Comparison of ENCODE assay signal across 21 cellular contexts in genomic region chr15:62975515-62975914, GRCh38.
DNase-seq lines count a peak whose midpoint lies in the region; ATAC-seq, FAIRE-seq and TF ChIP-seq lines count a peak whose summit lies in the region.
"Had no signal": no experiment of that assay in that cellular context is flagged by ENCODE, and none has a peak within 500 bp of the region (broad histone marks: within the 10 kb centered on the region; RNA-seq: fewer than 3 reads in every experiment).

No MANE protein-coding gene starts in this region.

- no peaks in the 10 kb centered on the region for H3K36me3 ChIP-seq in H1 (ENCODE audit: control insufficient read depth in 2 of 4, insufficient read depth in 4 of 4, low read length in 3 of 4)
- H3K36me3 ChIP-seq: ascending aorta, pancreas, right lobe of liver had no signal

- H3K27ac Mint-ChIP-seq in Calu3 (ENCODE audit: unreplicated experiment) (peak overlapping the region; percentile 36), nephron (peak overlapping the region in 2 of 3 experiments; percentile 20 to 40), T-cell (no peak overlapping the region)
- H3K27ac Mint-ChIP-seq in activated naive CD4-positive, alpha-beta T cell treated with anti-CD3 and anti-CD28 coated beads, Interleukin-2, amount 50 U/mL, for 72 hours = no peak overlapping the region
- H3K27ac Mint-ChIP-seq: CD4-positive, alpha-beta memory T cell had no signal

- H3K9me3 ChIP-seq in H1 (ENCODE audit: insufficient read depth in 2 of 2, low read depth in 1 of 2, low read length in 1 of 2) = no peaks in the 10 kb centered on the region
- H3K9me3 ChIP-seq: ascending aorta, pancreas, right lobe of liver had no signal

- no peak overlapping the region for H2BK5ac ChIP-seq in H1 (ENCODE audit: low read depth, low read length)

- no peaks in the 10 kb centered on the region for H3K27me3 Mint-ChIP-seq in Calu3 (ENCODE audit: unreplicated experiment)
- H3K27me3 Mint-ChIP-seq in nephron (ENCODE audit: low read depth) = no peaks in the 10 kb centered on the region
- H3K27me3 Mint-ChIP-seq in T-cell = peaks cover 7 to 16% of the 10 kb centered on the region in 2 donors

- H3K27ac ChIP-seq in H1 (ENCODE audit: low read depth, low read length) = no peak overlapping the region
- H3K27ac ChIP-seq in coronary artery = no peak overlapping the region
- H3K27ac ChIP-seq: ascending aorta, epithelial cell of prostate, foreskin keratinocyte, KMS-11, pancreas, right lobe of liver had no signal

- no peak overlapping the region for H2BK12ac ChIP-seq in H1 (ENCODE audit: low read depth, low read length)

- no peak overlapping the region for H4K8ac ChIP-seq in H1 (ENCODE audit: extremely low read depth, insufficient read depth, low read length)

- no peak overlapping the region for H2BK120ac ChIP-seq in H1 (replicated peaks; ENCODE audit: low read depth, low read length)

- 0 out of 2 replicates have a peak overlapping the region, but pooled peaks have one; percentile 26 for H2AFZ ChIP-seq in H1 (ENCODE audit: low read length)

- H3K14ac ChIP-seq in H1 (ENCODE audit: insufficient read length) = no peak overlapping the region

- H3K4me3 ChIP-seq in H1 (ENCODE audit: extremely low read depth in 1 of 4, insufficient read depth in 2 of 4, low read depth in 3 of 4, low read length in 4 of 4) (no peak overlapping the region), coronary artery (no peak overlapping the region)
- H3K4me3 ChIP-seq: ascending aorta, pancreas, right lobe of liver had no signal

- DNase-seq in Calu3 (peak; percentile 58), NCI-H2227 treated with DMSO at 0.1 percent for 48 hours (lab: John Stamatoyannopoulos, UW) (peak; percentile 13), H1 (ENCODE audit: low read depth in 1 of 2, low spot score in 2 of 2) (no peak), coronary artery (ENCODE audit: low spot score) (no peak), T-cell (no peak), Kasumi-1 (lab: John Stamatoyannopoulos, UW) (no peak)
- no peak for DNase-seq in activated naive CD4-positive, alpha-beta T cell treated with anti-CD3 and anti-CD28 coated beads, Interleukin-2, amount 50 U/mL, for 72 hours (ENCODE audit: low spot score in 2 of 2)
- DNase-seq: activated T-cell treated with anti-CD3 and anti-CD28 coated beads for 4 hours; CD4-positive, alpha-beta memory T cell; DMS79 treated with DMSO at 0.1 percent for 48 hours; left cardiac atrium; pancreas; right lobe of liver; stimulated activated CD4-positive, alpha-beta T cell treated with anti-CD3 and anti-CD28 coated beads, Interleukin-1b, Interleukin-23, amount 100 ng/mL, for 48 hours; stimulated activated naive CD8-positive, alpha-beta T cell treated with anti-CD3 and anti-CD28 coated beads, Interleukin-15, amount 100 ng/mL, for 72 hours; T-helper 1 cell had no signal

- CTCF ChIA-PET in Calu3 (lab: Charles Lee) = interaction anchor here (0.6 to 1.4 kb wide), 2 partner anchors 57 to 114 kb away, joined by 3 read pairs; no protein-coding TSS in a partner anchor
- CTCF ChIA-PET in H1 (lab: Charles Lee; ENCODE audit: partially characterized antibody) = interaction anchor here (1.0 to 4.0 kb wide), 5 partner anchors 11 to 208 kb away, joined by 3 to 21 read pairs (median 4); no protein-coding TSS in a partner anchor
- CTCF ChIA-PET in T-cell (lab: Charles Lee) = no interaction called here

- H4K20me1 ChIP-seq in H1 (replicated peaks in 1 of 2; ENCODE audit: control insufficient read depth in 1 of 2, insufficient read depth in 2 of 2, low read length in 2 of 2) = no peaks in the 10 kb centered on the region

- no peaks in the 10 kb centered on the region for H3K9me3 Mint-ChIP-seq in Calu3 (ENCODE audit: low read depth, unreplicated experiment)
- H3K9me3 Mint-ChIP-seq in nephron = no peaks in the 10 kb centered on the region
- H3K9me3 Mint-ChIP-seq in activated naive CD4-positive, alpha-beta T cell treated with anti-CD3 and anti-CD28 coated beads, Interleukin-2, amount 50 U/mL, for 72 hours = no peaks in the 10 kb centered on the region
- H3K9me3 Mint-ChIP-seq in T-cell = no peaks in the 10 kb centered on the region
- H3K9me3 Mint-ChIP-seq: stimulated activated naive CD8-positive, alpha-beta T cell treated with anti-CD3 and anti-CD28 coated beads, Interleukin-15, amount 100 ng/mL, for 72 hours had no signal

- no peak overlapping the region for H3K9ac ChIP-seq in H1 (replicated peaks in 1 of 4; ENCODE audit: extremely low read depth in 1 of 4, low read depth in 3 of 4, low read length in 3 of 4)
- H3K9ac ChIP-seq: KMS-11 had no signal

- H3K4me1 Mint-ChIP-seq in Calu3 (ENCODE audit: low read depth, unreplicated experiment) = peaks cover 41% of the 10 kb centered on the region
- peaks cover 22% of the 10 kb centered on the region for H3K4me1 Mint-ChIP-seq in nephron
- no peaks in the 10 kb centered on the region for H3K4me1 Mint-ChIP-seq in T-cell
- H3K4me1 Mint-ChIP-seq: CD4-positive, alpha-beta memory T cell; stimulated activated naive CD8-positive, alpha-beta T cell treated with anti-CD3 and anti-CD28 coated beads, Interleukin-15, amount 100 ng/mL, for 72 hours had no signal

- POLR2A ChIA-PET in H1 (lab: Charles Lee; ENCODE audit: partially characterized antibody) = no interaction called here
- POLR2A ChIA-PET in T-cell (lab: Charles Lee) = no interaction called here

- TF ChIP-seq RAD21 in H1 (IDR thresholded peaks at IDR 0.05 in 1 of 2, conservative IDR thresholded peaks at IDR 0.05 in 1 of 2; ENCODE audit: low read depth in 2 of 2, low read length in 2 of 2) = no peak

- intact Hi-C loops in Calu3 (cut with micrococcal nuclease; ENCODE audit: unreplicated experiment) = no loop called here

- TF ChIP-seq POLR2A in H1 (IDR thresholded peaks at IDR 0.05; ENCODE audit: control extremely low read depth in 1 of 2, low read depth in 2 of 2, low read length in 2 of 2) = no peak

- H2BK15ac ChIP-seq in H1 (ENCODE audit: low read length) = peak overlapping the region; percentile 20; the same call in 1 of the 2 replicates

- no peak overlapping the region for H3K4me3 Mint-ChIP-seq in Calu3 (ENCODE audit: low read depth, unreplicated experiment)
- H3K4me3 Mint-ChIP-seq in nephron = no peak overlapping the region
- H3K4me3 Mint-ChIP-seq in T-cell = no peak overlapping the region
- H3K4me3 Mint-ChIP-seq: CD4-positive, alpha-beta memory T cell; stimulated activated naive CD8-positive, alpha-beta T cell treated with anti-CD3 and anti-CD28 coated beads, Interleukin-15, amount 100 ng/mL, for 72 hours had no signal

- H3K36me3 Mint-ChIP-seq in Calu3 (ENCODE audit: insufficient read depth, unreplicated experiment) = no peaks in the 10 kb centered on the region
- H3K36me3 Mint-ChIP-seq in nephron (ENCODE audit: low read depth) = no peaks in the 10 kb centered on the region
- no peaks in the 10 kb centered on the region for H3K36me3 Mint-ChIP-seq in activated naive CD4-positive, alpha-beta T cell treated with anti-CD3 and anti-CD28 coated beads, Interleukin-2, amount 50 U/mL, for 72 hours
- H3K36me3 Mint-ChIP-seq in T-cell = no peaks in the 10 kb centered on the region
- H3K36me3 Mint-ChIP-seq: CD4-positive, alpha-beta memory T cell had no signal

- H2BK20ac ChIP-seq in H1 (ENCODE audit: low read length) = no peak overlapping the region

- H3K18ac ChIP-seq in H1 (ENCODE audit: extremely low read depth, low read length) = no peak overlapping the region

- no peak overlapping the region for H4K5ac ChIP-seq in H1 (ENCODE audit: insufficient read length, low read depth, low read length)

- no peak overlapping the region for H3K4ac ChIP-seq in H1 (replicated peaks; ENCODE audit: insufficient read length, low read depth, low read length)

- no peaks in the 10 kb centered on the region for H3K4me1 ChIP-seq in H1 (replicated peaks in 1 of 4; ENCODE audit: control insufficient read depth in 3 of 4, insufficient read depth in 4 of 4, low read length in 3 of 4)
- H3K4me1 ChIP-seq: ascending aorta, foreskin keratinocyte, pancreas had no signal

- BruUV-seq in Calu3 (replicated peaks; lab: Mats Ljungman, UMichigan) = no TSS peak

- 77% methylated on average over 8 of the region's 8 CpGs; no CpG with 5 or more reads in 1 of the 2 experiments for WGBS in H1 (ENCODE audit: extremely low coverage in 1 of 2, insufficient coverage in 1 of 2, insufficient read length in 1 of 2, insufficient replicate concordance in 2 of 2, low coverage in 1 of 2, low lambda C conversion rate in 2 of 2, missing lambda C conversion rate in 1 of 2), 2 experiments

- H3K23me2 ChIP-seq in H1 (ENCODE audit: low read depth, low read length) = no peaks in the 10 kb centered on the region

- H2AK5ac ChIP-seq in H1 (ENCODE audit: low read depth, low read length) = no peak overlapping the region

- ATAC-seq in activated naive CD4-positive, alpha-beta T cell treated with anti-CD3 and anti-CD28 coated beads, Interleukin-2, amount 50 U/mL, for 72 hours = no peak
- no peak for ATAC-seq in T-cell (replicated peaks in 1 of 4)
- ATAC-seq: foreskin keratinocyte; left cardiac atrium; pancreas; right lobe of liver; stimulated activated naive CD8-positive, alpha-beta T cell treated with anti-CD3 and anti-CD28 coated beads, Interleukin-15, amount 100 ng/mL, for 72 hours had no signal

- H3K27me3 ChIP-seq in H1 (replicated peaks in 1 of 4; ENCODE audit: control insufficient read depth in 3 of 4, extremely low read depth in 1 of 4, insufficient read depth in 3 of 4, low read length in 3 of 4) = no peaks in the 10 kb centered on the region; a peak in 1 of 7 replicates
- H3K27me3 ChIP-seq: ascending aorta, foreskin keratinocyte, pancreas, right lobe of liver had no signal

- TF ChIP-seq CTCF in Calu3 (IDR thresholded peaks at IDR 0.05; ENCODE audit: unreplicated experiment) (no peak), H1 (IDR thresholded peaks at IDR 0.05; ENCODE audit: control extremely low read depth in 1 of 3, insufficient read depth in 1 of 3, low read depth in 1 of 3, low read length in 3 of 3) (no peak), nephron (IDR thresholded peaks at IDR 0.05; ENCODE audit: unreplicated experiment in 3 of 3) (no peak), coronary artery (IDR thresholded peaks at IDR 0.05) (no peak)

- H3K4me2 ChIP-seq in H1 (ENCODE audit: insufficient read depth in 1 of 2, low read depth in 2 of 2, low read length in 2 of 2) = no peak overlapping the region
- H3K4me2 ChIP-seq: KMS-11 had no signal

- no peak for TF ChIP-seq EP300 in H1 (IDR thresholded peaks at IDR 0.05; ENCODE audit: borderline replicate concordance in 1 of 2, low read depth in 2 of 2, low read length in 2 of 2)

- no peak overlapping the region for H3K23ac ChIP-seq in H1 (ENCODE audit: insufficient read length)

- no peak overlapping the region for H3K56ac ChIP-seq in H1 (replicated peaks; ENCODE audit: insufficient read length, low read depth, low read length)

- H3K79me1 ChIP-seq in H1 (ENCODE audit: low read depth, low read length) = no peaks in the 10 kb centered on the region

- no peaks in the 10 kb centered on the region for H3K79me2 ChIP-seq in H1 (ENCODE audit: control insufficient read depth in 1 of 2, insufficient read depth in 2 of 2, low read length in 2 of 2)

- no peak overlapping the region for H4K91ac ChIP-seq in H1 (replicated peaks; ENCODE audit: insufficient read length, low read length)

- FAIRE-seq in H1 (lab: Jason Lieb, UNC) = no peak

TF ChIP-seq in H1, 55 proteins besides CTCF, POLR2A, EP300 and RAD21 (continues in another document):
- no peak for TF ChIP-seq BCL11A (IDR thresholded peaks at IDR 0.05; ENCODE audit: low read depth in 2 of 2, low read length in 2 of 2)
- no peak for TF ChIP-seq KDM1A (IDR thresholded peaks at IDR 0.05; ENCODE audit: borderline replicate concordance, low read length)
- TF ChIP-seq TEAD4 (IDR thresholded peaks at IDR 0.05; ENCODE audit: low read depth, low read length) = no peak

Comparison
In these comparisons a context has a peak if more than half of its experiments do, and no peak if none do; other contexts are left out.
1. DNase-seq: peak in Calu3 (single experiment) and NCI-H2227 treated with DMSO at 0.1 percent for 48 hours (single experiment); none in H1 (0 of 2), coronary artery (single experiment), activated naive CD4-positive, alpha-beta T cell treated with anti-CD3 and anti-CD28 coated beads, Interleukin-2, amount 50 U/mL, for 72 hours (0 of 2), T-cell (0 of 34) and Kasumi-1 (0 of 2).
2. H3K27ac Mint-ChIP-seq: peak in Calu3 (single experiment) and nephron (2 of 3); none in activated naive CD4-positive, alpha-beta T cell treated with anti-CD3 and anti-CD28 coated beads, Interleukin-2, amount 50 U/mL, for 72 hours (0 of 2) and T-cell (0 of 2).
3. CTCF ChIA-PET loops: an anchor here in Calu3 (0.6 to 1.4 kb wide) and H1 (1.0 to 4.0 kb wide); none called in T-cell.